ENCODE assay signal across 3 cellular contexts in the genomic region with DNA sequence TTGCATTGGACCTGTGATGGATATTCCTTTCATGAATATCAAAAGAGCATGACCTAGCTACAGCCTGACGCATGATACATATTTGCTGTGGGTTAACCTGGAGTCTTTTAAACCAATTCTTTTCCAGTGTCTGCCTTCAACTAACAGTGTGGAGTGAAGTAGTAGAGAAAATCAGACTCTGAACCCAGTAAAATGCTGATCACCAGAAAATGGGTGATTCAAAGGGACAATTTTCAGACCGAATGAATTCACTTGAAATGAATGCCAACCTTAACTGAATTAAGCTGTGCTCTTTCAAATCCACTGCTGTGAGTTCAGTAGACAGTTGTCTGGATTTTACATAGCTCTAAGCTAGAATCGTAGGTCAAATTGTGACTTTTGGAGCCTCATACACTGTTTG.
TF ChIP-seq lines count a peak whose summit lies in the region.

No MANE protein-coding gene starts in this region.

TF ChIP-seq in SK-N-SH treated with all-trans-retinoic acid at 6 μM for 48 hours, 23 proteins besides CTCF, POLR2A, EP300 and RAD21:
- TF ChIP-seq, protein P1, sequence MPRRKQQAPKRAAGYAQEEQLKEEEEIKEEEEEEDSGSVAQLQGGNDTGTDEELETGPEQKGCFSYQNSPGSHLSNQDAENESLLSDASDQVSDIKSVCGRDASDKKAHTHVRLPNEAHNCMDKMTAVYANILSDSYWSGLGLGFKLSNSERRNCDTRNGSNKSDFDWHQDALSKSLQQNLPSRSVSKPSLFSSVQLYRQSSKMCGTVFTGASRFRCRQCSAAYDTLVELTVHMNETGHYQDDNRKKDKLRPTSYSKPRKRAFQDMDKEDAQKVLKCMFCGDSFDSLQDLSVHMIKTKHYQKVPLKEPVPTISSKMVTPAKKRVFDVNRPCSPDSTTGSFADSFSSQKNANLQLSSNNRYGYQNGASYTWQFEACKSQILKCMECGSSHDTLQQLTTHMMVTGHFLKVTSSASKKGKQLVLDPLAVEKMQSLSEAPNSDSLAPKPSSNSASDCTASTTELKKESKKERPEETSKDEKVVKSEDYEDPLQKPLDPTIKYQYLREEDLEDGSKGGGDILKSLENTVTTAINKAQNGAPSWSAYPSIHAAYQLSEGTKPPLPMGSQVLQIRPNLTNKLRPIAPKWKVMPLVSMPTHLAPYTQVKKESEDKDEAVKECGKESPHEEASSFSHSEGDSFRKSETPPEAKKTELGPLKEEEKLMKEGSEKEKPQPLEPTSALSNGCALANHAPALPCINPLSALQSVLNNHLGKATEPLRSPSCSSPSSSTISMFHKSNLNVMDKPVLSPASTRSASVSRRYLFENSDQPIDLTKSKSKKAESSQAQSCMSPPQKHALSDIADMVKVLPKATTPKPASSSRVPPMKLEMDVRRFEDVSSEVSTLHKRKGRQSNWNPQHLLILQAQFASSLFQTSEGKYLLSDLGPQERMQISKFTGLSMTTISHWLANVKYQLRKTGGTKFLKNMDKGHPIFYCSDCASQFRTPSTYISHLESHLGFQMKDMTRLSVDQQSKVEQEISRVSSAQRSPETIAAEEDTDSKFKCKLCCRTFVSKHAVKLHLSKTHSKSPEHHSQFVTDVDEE (CRISPR knock-in tag; IDR thresholded peaks at IDR 0.05): no peak
- TF ChIP-seq ZFP30 (CRISPR knock-in tag; IDR thresholded peaks at IDR 0.05) (no peak), ARNTL (CRISPR knock-in tag; IDR thresholded peaks at IDR 0.05; ENCODE audit: borderline replicate concordance, low read depth) (no peak), OSR1 (CRISPR knock-in tag; IDR thresholded peaks at IDR 0.05) (no peak), SNAI2 (CRISPR knock-in tag; IDR thresholded peaks at IDR 0.05) (no peak), ISL1 (CRISPR knock-in tag; IDR thresholded peaks at IDR 0.05) (no peak; the same call in 1 of the 2 replicates), RARB (CRISPR knock-in tag; IDR thresholded peaks at IDR 0.05) (no peak), ZNF70 (CRISPR knock-in tag; IDR thresholded peaks at IDR 0.05) (no peak), TOX (CRISPR knock-in tag; IDR thresholded peaks at IDR 0.05; ENCODE audit: borderline replicate concordance) (no peak), CSDC2 (CRISPR knock-in tag; IDR thresholded peaks at IDR 0.05) (no peak), ESRRG (CRISPR knock-in tag; IDR thresholded peaks at IDR 0.05) (no peak), GLIS3 (CRISPR knock-in tag; IDR thresholded peaks at IDR 0.05) (no peak)
- TF ChIP-seq, protein P2, sequence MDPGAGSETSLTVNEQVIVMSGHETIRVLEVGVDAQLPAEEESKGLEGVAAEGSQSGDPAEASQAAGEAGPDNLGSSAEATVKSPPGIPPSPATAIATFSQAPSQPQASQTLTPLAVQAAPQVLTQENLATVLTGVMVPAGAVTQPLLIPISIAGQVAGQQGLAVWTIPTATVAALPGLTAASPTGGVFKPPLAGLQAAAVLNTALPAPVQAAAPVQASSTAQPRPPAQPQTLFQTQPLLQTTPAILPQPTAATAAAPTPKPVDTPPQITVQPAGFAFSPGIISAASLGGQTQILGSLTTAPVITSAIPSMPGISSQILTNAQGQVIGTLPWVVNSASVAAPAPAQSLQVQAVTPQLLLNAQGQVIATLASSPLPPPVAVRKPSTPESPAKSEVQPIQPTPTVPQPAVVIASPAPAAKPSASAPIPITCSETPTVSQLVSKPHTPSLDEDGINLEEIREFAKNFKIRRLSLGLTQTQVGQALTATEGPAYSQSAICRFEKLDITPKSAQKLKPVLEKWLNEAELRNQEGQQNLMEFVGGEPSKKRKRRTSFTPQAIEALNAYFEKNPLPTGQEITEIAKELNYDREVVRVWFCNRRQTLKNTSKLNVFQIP (CRISPR knock-in tag; IDR thresholded peaks at IDR 0.05; ENCODE audit: borderline replicate concordance, low read depth): no peak
- TF ChIP-seq, protein P3, sequence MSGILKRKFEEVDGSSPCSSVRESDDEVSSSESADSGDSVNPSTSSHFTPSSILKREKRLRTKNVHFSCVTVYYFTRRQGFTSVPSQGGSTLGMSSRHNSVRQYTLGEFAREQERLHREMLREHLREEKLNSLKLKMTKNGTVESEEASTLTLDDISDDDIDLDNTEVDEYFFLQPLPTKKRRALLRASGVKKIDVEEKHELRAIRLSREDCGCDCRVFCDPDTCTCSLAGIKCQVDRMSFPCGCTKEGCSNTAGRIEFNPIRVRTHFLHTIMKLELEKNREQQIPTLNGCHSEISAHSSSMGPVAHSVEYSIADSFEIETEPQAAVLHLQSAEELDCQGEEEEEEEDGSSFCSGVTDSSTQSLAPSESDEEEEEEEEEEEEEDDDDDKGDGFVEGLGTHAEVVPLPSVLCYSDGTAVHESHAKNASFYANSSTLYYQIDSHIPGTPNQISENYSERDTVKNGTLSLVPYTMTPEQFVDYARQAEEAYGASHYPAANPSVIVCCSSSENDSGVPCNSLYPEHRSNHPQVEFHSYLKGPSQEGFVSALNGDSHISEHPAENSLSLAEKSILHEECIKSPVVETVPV (CRISPR knock-in tag; IDR thresholded peaks at IDR 0.05): no peak

TF ChIP-seq in SK-N-SH, 30 proteins besides CTCF, POLR2A, EP300 and RAD21 (continued from another document):
- TF ChIP-seq, protein P4, sequence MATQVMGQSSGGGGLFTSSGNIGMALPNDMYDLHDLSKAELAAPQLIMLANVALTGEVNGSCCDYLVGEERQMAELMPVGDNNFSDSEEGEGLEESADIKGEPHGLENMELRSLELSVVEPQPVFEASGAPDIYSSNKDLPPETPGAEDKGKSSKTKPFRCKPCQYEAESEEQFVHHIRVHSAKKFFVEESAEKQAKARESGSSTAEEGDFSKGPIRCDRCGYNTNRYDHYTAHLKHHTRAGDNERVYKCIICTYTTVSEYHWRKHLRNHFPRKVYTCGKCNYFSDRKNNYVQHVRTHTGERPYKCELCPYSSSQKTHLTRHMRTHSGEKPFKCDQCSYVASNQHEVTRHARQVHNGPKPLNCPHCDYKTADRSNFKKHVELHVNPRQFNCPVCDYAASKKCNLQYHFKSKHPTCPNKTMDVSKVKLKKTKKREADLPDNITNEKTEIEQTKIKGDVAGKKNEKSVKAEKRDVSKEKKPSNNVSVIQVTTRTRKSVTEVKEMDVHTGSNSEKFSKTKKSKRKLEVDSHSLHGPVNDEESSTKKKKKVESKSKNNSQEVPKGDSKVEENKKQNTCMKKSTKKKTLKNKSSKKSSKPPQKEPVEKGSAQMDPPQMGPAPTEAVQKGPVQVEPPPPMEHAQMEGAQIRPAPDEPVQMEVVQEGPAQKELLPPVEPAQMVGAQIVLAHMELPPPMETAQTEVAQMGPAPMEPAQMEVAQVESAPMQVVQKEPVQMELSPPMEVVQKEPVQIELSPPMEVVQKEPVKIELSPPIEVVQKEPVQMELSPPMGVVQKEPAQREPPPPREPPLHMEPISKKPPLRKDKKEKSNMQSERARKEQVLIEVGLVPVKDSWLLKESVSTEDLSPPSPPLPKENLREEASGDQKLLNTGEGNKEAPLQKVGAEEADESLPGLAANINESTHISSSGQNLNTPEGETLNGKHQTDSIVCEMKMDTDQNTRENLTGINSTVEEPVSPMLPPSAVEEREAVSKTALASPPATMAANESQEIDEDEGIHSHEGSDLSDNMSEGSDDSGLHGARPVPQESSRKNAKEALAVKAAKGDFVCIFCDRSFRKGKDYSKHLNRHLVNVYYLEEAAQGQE (IDR thresholded peaks at IDR 0.05; ENCODE audit: low read depth, low read length): no peak
- TF ChIP-seq CHD2 (IDR thresholded peaks at IDR 0.05; ENCODE audit: low read length, partially characterized antibody): no peak
- TF ChIP-seq, protein P5, sequence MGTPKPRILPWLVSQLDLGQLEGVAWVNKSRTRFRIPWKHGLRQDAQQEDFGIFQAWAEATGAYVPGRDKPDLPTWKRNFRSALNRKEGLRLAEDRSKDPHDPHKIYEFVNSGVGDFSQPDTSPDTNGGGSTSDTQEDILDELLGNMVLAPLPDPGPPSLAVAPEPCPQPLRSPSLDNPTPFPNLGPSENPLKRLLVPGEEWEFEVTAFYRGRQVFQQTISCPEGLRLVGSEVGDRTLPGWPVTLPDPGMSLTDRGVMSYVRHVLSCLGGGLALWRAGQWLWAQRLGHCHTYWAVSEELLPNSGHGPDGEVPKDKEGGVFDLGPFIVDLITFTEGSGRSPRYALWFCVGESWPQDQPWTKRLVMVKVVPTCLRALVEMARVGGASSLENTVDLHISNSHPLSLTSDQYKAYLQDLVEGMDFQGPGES (IDR thresholded peaks at IDR 0.05; ENCODE audit: low read depth, low read length): no peak
- no peak for TF ChIP-seq SMC3 (IDR thresholded peaks at IDR 0.05; ENCODE audit: low read depth, low read length)
- TF ChIP-seq, protein P6, sequence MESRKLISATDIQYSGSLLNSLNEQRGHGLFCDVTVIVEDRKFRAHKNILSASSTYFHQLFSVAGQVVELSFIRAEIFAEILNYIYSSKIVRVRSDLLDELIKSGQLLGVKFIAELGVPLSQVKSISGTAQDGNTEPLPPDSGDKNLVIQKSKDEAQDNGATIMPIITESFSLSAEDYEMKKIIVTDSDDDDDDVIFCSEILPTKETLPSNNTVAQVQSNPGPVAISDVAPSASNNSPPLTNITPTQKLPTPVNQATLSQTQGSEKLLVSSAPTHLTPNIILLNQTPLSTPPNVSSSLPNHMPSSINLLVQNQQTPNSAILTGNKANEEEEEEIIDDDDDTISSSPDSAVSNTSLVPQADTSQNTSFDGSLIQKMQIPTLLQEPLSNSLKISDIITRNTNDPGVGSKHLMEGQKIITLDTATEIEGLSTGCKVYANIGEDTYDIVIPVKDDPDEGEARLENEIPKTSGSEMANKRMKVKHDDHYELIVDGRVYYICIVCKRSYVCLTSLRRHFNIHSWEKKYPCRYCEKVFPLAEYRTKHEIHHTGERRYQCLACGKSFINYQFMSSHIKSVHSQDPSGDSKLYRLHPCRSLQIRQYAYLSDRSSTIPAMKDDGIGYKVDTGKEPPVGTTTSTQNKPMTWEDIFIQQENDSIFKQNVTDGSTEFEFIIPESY (IDR thresholded peaks at IDR 0.05; ENCODE audit: borderline replicate concordance, low read depth): no peak
- no peak for TF ChIP-seq POLR2AphosphoS5 (IDR thresholded peaks at IDR 0.05; ENCODE audit: low read depth, low read length)

TF ChIP-seq in liver, 16 proteins besides CTCF, POLR2A, EP300 and RAD21 (continued from another document):
- TF ChIP-seq, protein P4 (IDR thresholded peaks at IDR 0.05): no peak
- TF ChIP-seq, protein P6 (IDR thresholded peaks at IDR 0.05): no peak
- TF ChIP-seq YY1 (IDR thresholded peaks at IDR 0.05): peak; percentile 53
